In genomic region chr12:31431721-31432120, GRCh38 we compare ENCODE assay signal across 1 cellular context.
TF ChIP-seq lines count a peak whose summit lies in the region.

No MANE protein-coding gene starts in this region.

TF ChIP-seq in IMR-90, 13 proteins besides CTCF, POLR2A, EP300 and RAD21:
- TF ChIP-seq RCOR1 (IDR thresholded peaks at IDR 0.05; ENCODE audit: insufficient replicate concordance, low read length) (no peak), MAFK (IDR thresholded peaks at IDR 0.05; ENCODE audit: low read depth, low read length) (no peak), USF2 (IDR thresholded peaks at IDR 0.05; ENCODE audit: low read depth, low read length) (no peak), MAZ (IDR thresholded peaks at IDR 0.05; ENCODE audit: borderline replicate concordance, low read depth, low read length) (no peak), FOS (IDR thresholded peaks at IDR 0.05; ENCODE audit: low read depth, low read length) (no peak), SMC3 (IDR thresholded peaks at IDR 0.05; ENCODE audit: low read depth, low read length) (no peak), NFE2L2 (IDR thresholded peaks at IDR 0.05; ENCODE audit: low read depth, low read length) (no peak), BHLHE40 (IDR thresholded peaks at IDR 0.05; ENCODE audit: low read depth, low read length) (no peak), ELK1 (IDR thresholded peaks at IDR 0.05; ENCODE audit: borderline replicate concordance, low read depth, low read length) (no peak), MXI1 (IDR thresholded peaks at IDR 0.05; ENCODE audit: borderline replicate concordance, low read depth, low read length) (no peak), CHD1 (IDR thresholded peaks at IDR 0.05; ENCODE audit: low read depth, low read length) (no peak), RFX5 (IDR thresholded peaks at IDR 0.05; ENCODE audit: low read depth, low read length) (no peak), CEBPB (IDR thresholded peaks at IDR 0.05; ENCODE audit: low read depth, low read length) (no peak)
